Comparison of ENCODE assay signal across 3 cellular contexts in genomic region chr7:159317294-159317693, GRCh38.
TF ChIP-seq lines count a peak whose summit lies in the region.

No MANE protein-coding gene starts in this region.

TF ChIP-seq in SK-N-SH treated with all-trans-retinoic acid at 6 μM for 48 hours, 23 proteins besides CTCF, POLR2A, EP300 and RAD21 (continued from another document):
- TF ChIP-seq TCF4 (CRISPR knock-in tag; IDR thresholded peaks at IDR 0.05; ENCODE audit: borderline replicate concordance) = peak; percentile 18; the same call in 1 of the 2 replicates

TF ChIP-seq in SK-N-SH, 30 proteins besides CTCF, POLR2A, EP300 and RAD21 (continued from another document):
- TF ChIP-seq ELF1 (IDR thresholded peaks at IDR 0.05) (no peak), TEAD4 (IDR thresholded peaks at IDR 0.05; ENCODE audit: borderline replicate concordance, insufficient read depth) (no peak)

TF ChIP-seq in K562, 482 proteins besides CTCF, POLR2A, EP300 and RAD21 (continued from another document):
- TF ChIP-seq ZNF76 (CRISPR knock-in tag; IDR thresholded peaks at IDR 0.05; ENCODE audit: borderline replicate concordance) (no peak), ASH1L (IDR thresholded peaks at IDR 0.05; ENCODE audit: borderline replicate concordance, low read depth, partially characterized antibody) (no peak), MEIS2 (IDR thresholded peaks at IDR 0.05; ENCODE audit: partially characterized antibody) (peak; percentile 56), HNRNPH1 (optimal IDR thresholded peaks at IDR 0.05; ENCODE audit: low read depth, low read length) (no peak), HDAC8 (tag; IDR thresholded peaks at IDR 0.05) (no peak)
TF ChIP-seq in K562: peak in this region for 3.
